1 cellular context compared by ENCODE assay signal in the genomic region with DNA sequence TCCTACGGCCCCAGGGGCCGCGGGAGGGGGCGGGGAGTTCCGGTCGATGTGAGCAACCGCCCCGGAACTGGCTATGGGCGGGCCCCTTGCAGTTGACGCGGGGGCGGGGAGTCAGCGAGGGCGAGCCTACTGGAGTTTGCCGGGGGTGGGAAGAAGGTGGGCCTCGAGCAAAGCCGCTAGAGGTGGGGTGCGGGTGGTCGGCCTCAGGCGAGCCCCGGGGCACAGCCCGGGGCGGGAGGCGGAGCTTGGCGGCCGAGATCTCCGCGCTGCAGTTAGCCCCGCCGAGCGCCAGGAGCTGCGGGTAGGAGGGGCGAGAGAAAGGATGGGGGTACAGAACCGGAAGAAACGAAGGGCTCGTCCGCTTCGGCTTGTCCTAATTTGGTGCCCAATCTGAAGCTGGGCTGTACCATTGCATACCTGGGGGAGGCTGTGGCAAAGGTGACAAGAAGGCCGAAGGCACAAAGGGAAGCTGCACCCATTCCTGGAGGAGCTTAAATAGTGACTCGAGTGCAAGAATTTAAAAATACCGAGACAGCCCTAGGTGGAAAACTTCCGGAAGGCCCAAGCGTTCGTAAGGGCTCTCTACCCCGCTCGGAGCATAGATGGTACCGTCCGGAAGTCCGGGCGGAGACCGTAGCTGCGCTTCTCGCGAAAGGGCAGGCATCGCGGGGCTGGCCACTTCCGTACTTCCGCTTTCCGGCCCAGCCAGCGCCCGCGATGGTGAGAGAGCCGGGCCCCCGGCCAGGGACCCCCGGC.
TF ChIP-seq lines count a peak whose summit lies in the region.

TSS of gene ARPC4 (plus strand) at position 678 of the 756 bp plus-strand sequence. CDS start at position 718, 40 bp downstream.
TSS of gene TADA3 (minus strand) at position 69 of the 756 bp plus-strand sequence. CDS start 1,007 bp downstream, outside the sequence.

TF ChIP-seq in K562, 482 proteins besides CTCF, POLR2A, EP300 and RAD21 (continued from another document):
- TF ChIP-seq RBM34 (IDR thresholded peaks at IDR 0.05; ENCODE audit: borderline replicate concordance, insufficient read depth, low read length): no peak
- TF ChIP-seq TARDBP (IDR thresholded peaks at IDR 0.05): no peak
- TF ChIP-seq BACH1 (tag; IDR thresholded peaks at IDR 0.05): no peak; the same call in 1 of the 2 replicates
- TF ChIP-seq LARP7 (IDR thresholded peaks at IDR 0.05): no peak
- TF ChIP-seq HBP1 (CRISPR knock-in tag; IDR thresholded peaks at IDR 0.05): no peak
- no peak for TF ChIP-seq ADNP (tag; IDR thresholded peaks at IDR 0.05)
- TF ChIP-seq CGGBP1 (CRISPR knock-in tag; IDR thresholded peaks at IDR 0.05): no peak
